22 cellular contexts compared by ENCODE assay signal in the genomic region with DNA sequence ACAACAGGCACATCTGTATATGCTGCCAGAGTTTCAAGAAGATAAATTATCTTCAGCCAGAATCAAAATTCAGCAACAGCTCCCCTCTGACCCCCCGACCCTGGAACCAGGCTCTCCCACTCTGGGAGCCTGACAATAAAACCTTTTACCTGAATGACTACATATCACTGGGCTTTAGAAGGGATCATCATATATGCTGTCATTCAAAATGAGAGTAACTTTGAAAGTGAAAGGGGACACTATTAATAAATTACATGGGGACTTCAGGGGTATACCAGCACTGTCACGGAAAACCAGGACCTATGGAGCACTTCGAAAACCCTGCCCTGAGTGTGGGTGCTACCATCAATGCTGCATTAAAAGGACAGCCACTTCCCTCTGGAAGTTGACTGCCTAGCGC. TPM values are rescaled to one million over a fixed set of nuclear protein-coding genes. Genes with fewer than 3 reads are reported as not detected.
DNase-seq lines count a peak whose midpoint lies in the region; ATAC-seq and TF ChIP-seq lines count a peak whose summit lies in the region.
"Had no signal": no experiment of that assay in that cellular context is flagged by ENCODE, and none has a peak within 500 bp of the region (broad histone marks: within the 10 kb centered on the region; RNA-seq: fewer than 3 reads in every experiment).

No MANE protein-coding gene starts in this region.

- H3K36me3 Mint-ChIP-seq in activated naive CD4-positive, alpha-beta T cell treated with anti-CD3 and anti-CD28 coated beads, Interleukin-2, amount 50 U/mL, for 72 hours = peaks cover 0 to 6% of the 10 kb centered on the region in 2 donors
- H3K36me3 Mint-ChIP-seq in effector memory CD8-positive, alpha-beta T cell (ENCODE audit: insufficient read depth) = no peaks in the 10 kb centered on the region
- peaks cover 5% of the 10 kb centered on the region for H3K36me3 Mint-ChIP-seq in type B pancreatic cell
- H3K36me3 Mint-ChIP-seq: CD14-positive monocyte had no signal

- no peak overlapping the region for H3K4me3 ChIP-seq in Panc1 (ENCODE audit: low read depth in 2 of 2, low read length in 2 of 2)
- H3K4me3 ChIP-seq: SK-N-MC had no signal

- in situ Hi-C loops in Panc1 (cut with HindIII; ENCODE audit: low pct_unique_long_range_greater_than_20kb, low sequenced_read_pairs) = no loop called here

- intact Hi-C loops in Panc1 (cut with micrococcal nuclease; ENCODE audit: unreplicated experiment) = no loop called here

- DNase-seq in activated naive CD4-positive, alpha-beta T cell treated with anti-CD3 and anti-CD28 coated beads, Interleukin-2, amount 50 U/mL, for 72 hours (ENCODE audit: low spot score in 2 of 2) = no peak
- DNase-seq in activated naive CD4-positive, alpha-beta T cell treated with anti-CD3 and anti-CD28 coated beads, Interleukin-2, amount 50 U/mL, for 16 hours = no peak
- DNase-seq in Panc1 (ENCODE audit: low read depth, low spot score) = no peak
- DNase-seq in effector memory CD8-positive, alpha-beta T cell = no peak
- no peak for DNase-seq in type B pancreatic cell (ENCODE audit: extremely low spot score, unreplicated experiment)
- DNase-seq in stimulated activated CD4-positive, alpha-beta T cell treated with anti-CD3 and anti-CD28 coated beads, Interleukin-2, amount 100 ng/mL, for 48 hours = no peak
- DNase-seq: 8988T; GDM1; H7; KG1; NCI-H1105 treated with DMSO at 0.1 percent for 48 hours; NCI-H1694; NCI-H2107; NCI-H510A; NCI-H748 treated with DMSO at 0.1 percent for 48 hours; NK-92 treated with Interleukin-12 subunit alpha and Interleukin-12 subunit beta, amount 100 ng/mL, for 24 hours; SHP77 had no signal

- H3K4me1 Mint-ChIP-seq in effector memory CD8-positive, alpha-beta T cell (ENCODE audit: low read depth in 2 of 2) = peaks cover 14 to 30% of the 10 kb centered on the region in 2 donors
- peaks cover 24% of the 10 kb centered on the region for H3K4me1 Mint-ChIP-seq in type B pancreatic cell (ENCODE audit: unreplicated experiment)
- H3K4me1 Mint-ChIP-seq: CD14-positive monocyte had no signal

- BruUV-seq in Panc1 (replicated peaks; lab: Mats Ljungman, UMichigan) = no TSS peak

- H3K27ac Mint-ChIP-seq in activated naive CD4-positive, alpha-beta T cell treated with anti-CD3 and anti-CD28 coated beads, Interleukin-2, amount 50 U/mL, for 72 hours = peak overlapping the region; percentile 24 to 35
- peak overlapping the region; percentile 6 to 25 for H3K27ac Mint-ChIP-seq in effector memory CD8-positive, alpha-beta T cell
- H3K27ac Mint-ChIP-seq in type B pancreatic cell = no peak overlapping the region

- POLR2A ChIA-PET in Panc1 (lab: Charles Lee) = no interaction called here

- no peak for TF ChIP-seq POLR2A in GM18505 (IDR thresholded peaks at IDR 0.05; ENCODE audit: borderline replicate concordance, extremely low read depth, insufficient read depth, insufficient read length)

- no peak overlapping the region for H3K4me3 Mint-ChIP-seq in effector memory CD8-positive, alpha-beta T cell
- H3K4me3 Mint-ChIP-seq in type B pancreatic cell = peak overlapping the region; percentile 17
- H3K4me3 Mint-ChIP-seq: CD14-positive monocyte had no signal

- H3K4me1 ChIP-seq in Panc1 (ENCODE audit: control insufficient read depth, insufficient read depth, low read length) = peaks cover 53% of the 10 kb centered on the region

- no peaks in the 10 kb centered on the region for H3K9me3 ChIP-seq in Panc1 (ENCODE audit: control insufficient read depth, insufficient read depth, low read depth, low read length)

- no peak for TF ChIP-seq CTCF in Panc1 (IDR thresholded peaks at IDR 0.05)
- TF ChIP-seq CTCF in type B pancreatic cell (conservative IDR thresholded peaks at IDR 0.05) = no peak

- no peaks in the 10 kb centered on the region for H3K9me3 Mint-ChIP-seq in activated naive CD4-positive, alpha-beta T cell treated with anti-CD3 and anti-CD28 coated beads, Interleukin-2, amount 50 U/mL, for 72 hours
- H3K9me3 Mint-ChIP-seq in effector memory CD8-positive, alpha-beta T cell = no peaks in the 10 kb centered on the region
- peaks cover 11% of the 10 kb centered on the region for H3K9me3 Mint-ChIP-seq in type B pancreatic cell

- no peak for ATAC-seq in activated naive CD4-positive, alpha-beta T cell treated with anti-CD3 and anti-CD28 coated beads, Interleukin-2, amount 50 U/mL, for 72 hours
- ATAC-seq in Panc1 = no peak
- ATAC-seq in effector memory CD8-positive, alpha-beta T cell (replicated peaks) = no peak
- no peak for ATAC-seq in HG02642 (IDR thresholded peaks at IDR 0.05; ENCODE audit: poor library complexity, unreplicated experiment)
- ATAC-seq in GM18505 (IDR thresholded peaks at IDR 0.05; ENCODE audit: unreplicated experiment) = no peak

- peak overlapping the region; percentile 73; the same call in 1 of the 2 replicates for H3K27ac ChIP-seq in Panc1 (ENCODE audit: low read length)
- H3K27ac ChIP-seq: SK-N-MC had no signal

- CTCF ChIA-PET in Panc1 (lab: Charles Lee) = no interaction called here

- no peaks in the 10 kb centered on the region for H3K27me3 Mint-ChIP-seq in effector memory CD8-positive, alpha-beta T cell
- no peaks in the 10 kb centered on the region for H3K27me3 Mint-ChIP-seq in type B pancreatic cell

- no peaks in the 10 kb centered on the region for H3K36me3 ChIP-seq in Panc1 (ENCODE audit: control insufficient read depth, insufficient read depth, low read length)

- no peaks in the 10 kb centered on the region for H3K27me3 ChIP-seq in Panc1 (ENCODE audit: control insufficient read depth, insufficient read depth, low read length)

RNA-seq across cellular contexts. Expression of a gene that starts 26.2 kb away (rescaled TPM):
- total RNA-seq in activated naive CD4-positive, alpha-beta T cell treated with anti-CD3 and anti-CD28 coated beads, Interleukin-2, amount 50 U/mL, for 72 hours = 10 to 100 TPM; 11.0 to 26.7 TPM
- 61.9 TPM for total RNA-seq in Panc1 (2021; ENCODE audit: unreplicated experiment)
- polyA plus RNA-seq in Panc1 (2012; ENCODE audit: insufficient read length) = 45.8 TPM
- total RNA-seq in type B pancreatic cell (ENCODE audit: low replicate concordance) = 26.9 and 33.8 TPM in 2 replicates
- total RNA-seq: OCI-LY7 had no signal
